ENCODE assay signal across 27 cellular contexts in the genomic region with DNA sequence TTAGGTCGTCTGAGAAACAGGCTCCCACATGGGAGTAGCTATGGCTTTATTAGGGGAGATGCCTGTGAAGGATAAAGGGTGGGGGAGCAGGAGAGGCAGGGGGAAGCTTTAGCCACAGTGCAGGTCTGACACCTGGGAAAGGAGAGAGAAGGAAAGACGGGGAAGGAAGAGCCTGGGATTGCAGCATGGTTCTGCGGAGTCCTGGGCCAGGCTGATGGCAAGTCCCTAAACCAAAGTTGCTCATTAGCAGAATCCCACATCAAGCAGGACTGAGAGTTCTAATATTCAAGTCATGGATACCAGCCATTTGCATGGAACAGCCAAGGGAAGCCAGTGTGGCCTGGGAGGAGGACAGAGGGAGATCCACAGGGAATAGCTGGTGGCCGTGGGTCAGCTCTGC.
"Had no signal": no experiment of that assay in that cellular context is flagged by ENCODE, and none has a peak within 500 bp of the region (broad histone marks: within the 10 kb centered on the region; RNA-seq: fewer than 3 reads in every experiment).

No MANE protein-coding gene starts in this region.

- H3K27ac ChIP-seq: colonic mucosa, esophagus muscularis mucosa, foreskin keratinocyte, gastroesophageal sphincter, heart left ventricle, hepatocyte, left lung, neutrophil, parathyroid adenoma, right lobe of liver, stomach, testis, tibial artery, upper lobe of left lung had no signal

- H3K9me3 ChIP-seq: colonic mucosa, esophagus muscularis mucosa, gastroesophageal sphincter, heart left ventricle, left lung, neutrophil, right lobe of liver, stomach, testis, tibial artery, upper lobe of left lung had no signal

- H3K4me3 Mint-ChIP-seq: natural killer cell; neural crest cell; stimulated activated effector memory CD8-positive, alpha-beta T cell treated with anti-CD3 and anti-CD28 coated beads, Interleukin-12 subunit alpha, Interleukin-12 subunit beta, amount 100 ng/mL, for 72 hours had no signal

- H3K9me3 Mint-ChIP-seq: natural killer cell; neural crest cell; stimulated activated effector memory CD8-positive, alpha-beta T cell treated with anti-CD3 and anti-CD28 coated beads, Interleukin-12 subunit alpha, Interleukin-12 subunit beta, amount 100 ng/mL, for 72 hours had no signal

- H3K27me3 ChIP-seq: colonic mucosa, esophagus muscularis mucosa, foreskin keratinocyte, gastroesophageal sphincter, hepatocyte, left lung, right lobe of liver, stomach, testis, tibial artery, upper lobe of left lung had no signal

- H3K27ac Mint-ChIP-seq: natural killer cell; progenitor cell of endocrine pancreas; stimulated activated effector memory CD8-positive, alpha-beta T cell treated with anti-CD3 and anti-CD28 coated beads, Interleukin-12 subunit alpha, Interleukin-12 subunit beta, amount 100 ng/mL, for 72 hours had no signal

- H3K36me3 ChIP-seq: colonic mucosa, esophagus muscularis mucosa, gastroesophageal sphincter, heart left ventricle, left lung, neutrophil, right lobe of liver, stomach, tibial artery, upper lobe of left lung had no signal

- H3K4me1 Mint-ChIP-seq: stimulated activated effector memory CD8-positive, alpha-beta T cell treated with anti-CD3 and anti-CD28 coated beads, Interleukin-12 subunit alpha, Interleukin-12 subunit beta, amount 100 ng/mL, for 72 hours had no signal

- H3K36me3 Mint-ChIP-seq: natural killer cell; stimulated activated effector memory CD8-positive, alpha-beta T cell treated with anti-CD3 and anti-CD28 coated beads, Interleukin-12 subunit alpha, Interleukin-12 subunit beta, amount 100 ng/mL, for 72 hours had no signal

- DNase-seq: cerebellar nuclear complex; colonic mucosa; dermis blood vessel endothelial cell; effector memory CD4-positive, alpha-beta T cell; foreskin keratinocyte; heart left ventricle; left cardiac atrium; left lung; mesenchymal stem cell; midbrain; natural killer cell; right lobe of liver; stimulated activated CD4-positive, alpha-beta T cell treated with anti-CD3 and anti-CD28 coated beads, Interleukin-2, amount 100 ng/mL, for 24 hours; stimulated activated CD4-positive, alpha-beta T cell treated with anti-CD3 and anti-CD28 coated beads, Interleukin-4, amount 100 ng/mL, for 24 hours; stimulated activated naive CD4-positive, alpha-beta T cell treated with Interleukin-2 at 50 U/mL for 16 hours; stomach; testis; upper lobe of left lung had no signal

- H3K4me1 ChIP-seq: colonic mucosa, foreskin keratinocyte, left lung, right lobe of liver, upper lobe of left lung had no signal

- H3K4me3 ChIP-seq: colonic mucosa, esophagus muscularis mucosa, gastroesophageal sphincter, heart left ventricle, hepatocyte, left lung, right lobe of liver, stomach, testis, tibial artery, upper lobe of left lung had no signal
